In the genomic region with DNA sequence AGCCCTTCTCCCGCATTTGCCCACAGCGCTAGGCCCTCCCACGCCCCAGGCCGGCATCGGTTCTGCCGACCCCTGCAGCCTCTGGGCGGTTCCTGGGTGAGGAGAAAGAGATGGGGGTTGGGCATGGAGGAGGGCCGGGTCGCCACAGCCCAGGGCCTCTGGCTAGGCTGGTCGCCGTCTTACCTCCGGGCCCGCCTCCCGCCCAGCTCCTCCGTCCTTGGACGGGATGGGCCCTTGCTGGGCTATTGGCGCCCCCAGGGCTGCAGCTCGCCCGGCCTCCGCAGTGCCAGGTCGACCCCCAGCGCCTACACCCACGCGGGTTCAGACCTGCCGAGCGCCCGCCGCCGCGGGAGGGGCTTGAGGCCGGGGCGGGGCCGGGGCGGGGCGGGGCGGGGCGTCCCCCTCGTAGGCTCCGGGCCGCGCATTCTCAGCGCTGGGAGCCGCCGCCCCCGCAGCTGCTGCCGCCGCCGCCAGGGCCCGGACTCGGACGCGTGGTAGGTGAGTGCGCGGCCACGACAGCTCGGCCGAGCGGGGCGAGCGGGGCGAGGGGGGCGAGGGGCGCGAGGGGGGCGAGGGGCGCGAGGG, we compare ENCODE assay signal across 1 cellular context.
TF ChIP-seq lines count a peak whose summit lies in the region.

Gene CD151, plus strand, starts transcription at position 424 of the 585 bp plus-strand sequence. CDS start 3,118 bp downstream, outside the sequence.

TF ChIP-seq in HepG2, 621 proteins besides CTCF, POLR2A, EP300 and RAD21 (continued from another document and continues in another):
- peak; percentile 22 for TF ChIP-seq RBM39 (IDR thresholded peaks at IDR 0.05; ENCODE audit: low read depth, low read length, poor library complexity, severe bottlenecking)
- TF ChIP-seq HDAC1 (CRISPR knock-in tag; IDR thresholded peaks at IDR 0.05): peak; percentile 13; the same call in 1 of the 2 replicates
- TF ChIP-seq ZNF747 (CRISPR knock-in tag; IDR thresholded peaks at IDR 0.05; ENCODE audit: borderline replicate concordance): no peak
- no peak; the same call in 1 of the 2 replicates for TF ChIP-seq SP4 (CRISPR knock-in tag; IDR thresholded peaks at IDR 0.05)
- TF ChIP-seq ZNF354B (CRISPR knock-in tag; IDR thresholded peaks at IDR 0.05): no peak
- TF ChIP-seq ZFP36L2 (CRISPR knock-in tag; IDR thresholded peaks at IDR 0.05): no peak
- TF ChIP-seq DNMT3B (CRISPR knock-in tag; conservative IDR thresholded peaks at IDR 0.05): no peak
- TF ChIP-seq FOXO4 (CRISPR knock-in tag; conservative IDR thresholded peaks at IDR 0.05): no peak
- TF ChIP-seq AGO2 (optimal IDR thresholded peaks at IDR 0.05; ENCODE audit: low read depth, low read length): peak; percentile 6
- TF ChIP-seq NPAS2 (CRISPR knock-in tag; IDR thresholded peaks at IDR 0.05; ENCODE audit: borderline replicate concordance): no peak
- TF ChIP-seq PITX1 (CRISPR knock-in tag; IDR thresholded peaks at IDR 0.05): 0 out of 2 replicates have a peak, but pooled peaks have one; percentile 24
- no peak for TF ChIP-seq ZNF160 (CRISPR knock-in tag; IDR thresholded peaks at IDR 0.05)
- TF ChIP-seq, protein P1, sequence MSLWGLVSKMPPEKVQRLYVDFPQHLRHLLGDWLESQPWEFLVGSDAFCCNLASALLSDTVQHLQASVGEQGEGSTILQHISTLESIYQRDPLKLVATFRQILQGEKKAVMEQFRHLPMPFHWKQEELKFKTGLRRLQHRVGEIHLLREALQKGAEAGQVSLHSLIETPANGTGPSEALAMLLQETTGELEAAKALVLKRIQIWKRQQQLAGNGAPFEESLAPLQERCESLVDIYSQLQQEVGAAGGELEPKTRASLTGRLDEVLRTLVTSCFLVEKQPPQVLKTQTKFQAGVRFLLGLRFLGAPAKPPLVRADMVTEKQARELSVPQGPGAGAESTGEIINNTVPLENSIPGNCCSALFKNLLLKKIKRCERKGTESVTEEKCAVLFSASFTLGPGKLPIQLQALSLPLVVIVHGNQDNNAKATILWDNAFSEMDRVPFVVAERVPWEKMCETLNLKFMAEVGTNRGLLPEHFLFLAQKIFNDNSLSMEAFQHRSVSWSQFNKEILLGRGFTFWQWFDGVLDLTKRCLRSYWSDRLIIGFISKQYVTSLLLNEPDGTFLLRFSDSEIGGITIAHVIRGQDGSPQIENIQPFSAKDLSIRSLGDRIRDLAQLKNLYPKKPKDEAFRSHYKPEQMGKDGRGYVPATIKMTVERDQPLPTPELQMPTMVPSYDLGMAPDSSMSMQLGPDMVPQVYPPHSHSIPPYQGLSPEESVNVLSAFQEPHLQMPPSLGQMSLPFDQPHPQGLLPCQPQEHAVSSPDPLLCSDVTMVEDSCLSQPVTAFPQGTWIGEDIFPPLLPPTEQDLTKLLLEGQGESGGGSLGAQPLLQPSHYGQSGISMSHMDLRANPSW (CRISPR knock-in tag; IDR thresholded peaks at IDR 0.05; ENCODE audit: borderline replicate concordance): no peak
- TF ChIP-seq CEBPZ (IDR thresholded peaks at IDR 0.05; ENCODE audit: low read length): no peak
- no peak for TF ChIP-seq FLYWCH1 (CRISPR knock-in tag; IDR thresholded peaks at IDR 0.05)
- TF ChIP-seq MLXIP (CRISPR knock-in tag; IDR thresholded peaks at IDR 0.05; ENCODE audit: borderline replicate concordance): no peak
- TF ChIP-seq, protein P2, sequence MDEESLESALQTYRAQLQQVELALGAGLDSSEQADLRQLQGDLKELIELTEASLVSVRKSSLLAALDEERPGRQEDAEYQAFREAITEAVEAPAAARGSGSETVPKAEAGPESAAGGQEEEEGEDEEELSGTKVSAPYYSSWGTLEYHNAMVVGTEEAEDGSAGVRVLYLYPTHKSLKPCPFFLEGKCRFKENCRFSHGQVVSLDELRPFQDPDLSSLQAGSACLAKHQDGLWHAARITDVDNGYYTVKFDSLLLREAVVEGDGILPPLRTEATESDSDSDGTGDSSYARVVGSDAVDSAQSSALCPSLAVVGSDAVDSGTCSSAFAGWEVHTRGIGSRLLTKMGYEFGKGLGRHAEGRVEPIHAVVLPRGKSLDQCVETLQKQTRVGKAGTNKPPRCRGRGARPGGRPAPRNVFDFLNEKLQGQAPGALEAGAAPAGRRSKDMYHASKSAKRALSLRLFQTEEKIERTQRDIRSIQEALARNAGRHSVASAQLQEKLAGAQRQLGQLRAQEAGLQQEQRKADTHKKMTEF (CRISPR knock-in tag; IDR thresholded peaks at IDR 0.05): 0 out of 2 replicates have a peak, but pooled peaks have one; percentile 34
- no peak for TF ChIP-seq ZNF33B (CRISPR knock-in tag; IDR thresholded peaks at IDR 0.05)
- no peak for TF ChIP-seq ZFP36 (IDR thresholded peaks at IDR 0.05; ENCODE audit: borderline replicate concordance, low read depth, low read length, partially characterized antibody)
- TF ChIP-seq MLX (CRISPR knock-in tag; IDR thresholded peaks at IDR 0.05): no peak
- TF ChIP-seq SMARCC2 (IDR thresholded peaks at IDR 0.05): no peak
- no peak for TF ChIP-seq CENPT (CRISPR knock-in tag; IDR thresholded peaks at IDR 0.05; ENCODE audit: low read depth)
- TF ChIP-seq CBX2 (IDR thresholded peaks at IDR 0.05; ENCODE audit: low read depth, low read length): no peak
- TF ChIP-seq CBX2 (CRISPR knock-in tag; IDR thresholded peaks at IDR 0.05; ENCODE audit: low read depth): no peak
- TF ChIP-seq ATF1 (CRISPR knock-in tag; IDR thresholded peaks at IDR 0.05): no peak
- no peak for TF ChIP-seq CHCHD3 (CRISPR knock-in tag; IDR thresholded peaks at IDR 0.05)
- TF ChIP-seq ARHGAP35 (CRISPR knock-in tag; IDR thresholded peaks at IDR 0.05; ENCODE audit: borderline replicate concordance): 0 out of 2 replicates have a peak, but pooled peaks have one; percentile 45
- no peak for TF ChIP-seq BRD4 (CRISPR knock-in tag; IDR thresholded peaks at IDR 0.05)
- TF ChIP-seq HMGXB4 (CRISPR knock-in tag; IDR thresholded peaks at IDR 0.05; ENCODE audit: borderline replicate concordance in 1 of 2, low read depth in 1 of 2): 0 out of 4 replicates have a peak, but pooled peaks of 1 of the 2 experiments have one; percentile 8
- 0 out of 2 replicates have a peak, but pooled peaks have one; percentile 29 for TF ChIP-seq POLR2AphosphoS5 (IDR thresholded peaks at IDR 0.05; ENCODE audit: low read depth, low read length)
- TF ChIP-seq HOXA3 (CRISPR knock-in tag; IDR thresholded peaks at IDR 0.05): no peak
- 0 out of 2 replicates have a peak, but pooled peaks have one; percentile 29 for TF ChIP-seq ZNF850 (CRISPR knock-in tag; conservative IDR thresholded peaks at IDR 0.05)
- TF ChIP-seq, protein P3, sequence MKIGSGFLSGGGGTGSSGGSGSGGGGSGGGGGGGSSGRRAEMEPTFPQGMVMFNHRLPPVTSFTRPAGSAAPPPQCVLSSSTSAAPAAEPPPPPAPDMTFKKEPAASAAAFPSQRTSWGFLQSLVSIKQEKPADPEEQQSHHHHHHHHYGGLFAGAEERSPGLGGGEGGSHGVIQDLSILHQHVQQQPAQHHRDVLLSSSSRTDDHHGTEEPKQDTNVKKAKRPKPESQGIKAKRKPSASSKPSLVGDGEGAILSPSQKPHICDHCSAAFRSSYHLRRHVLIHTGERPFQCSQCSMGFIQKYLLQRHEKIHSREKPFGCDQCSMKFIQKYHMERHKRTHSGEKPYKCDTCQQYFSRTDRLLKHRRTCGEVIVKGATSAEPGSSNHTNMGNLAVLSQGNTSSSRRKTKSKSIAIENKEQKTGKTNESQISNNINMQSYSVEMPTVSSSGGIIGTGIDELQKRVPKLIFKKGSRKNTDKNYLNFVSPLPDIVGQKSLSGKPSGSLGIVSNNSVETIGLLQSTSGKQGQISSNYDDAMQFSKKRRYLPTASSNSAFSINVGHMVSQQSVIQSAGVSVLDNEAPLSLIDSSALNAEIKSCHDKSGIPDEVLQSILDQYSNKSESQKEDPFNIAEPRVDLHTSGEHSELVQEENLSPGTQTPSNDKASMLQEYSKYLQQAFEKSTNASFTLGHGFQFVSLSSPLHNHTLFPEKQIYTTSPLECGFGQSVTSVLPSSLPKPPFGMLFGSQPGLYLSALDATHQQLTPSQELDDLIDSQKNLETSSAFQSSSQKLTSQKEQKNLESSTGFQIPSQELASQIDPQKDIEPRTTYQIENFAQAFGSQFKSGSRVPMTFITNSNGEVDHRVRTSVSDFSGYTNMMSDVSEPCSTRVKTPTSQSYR (CRISPR knock-in tag; IDR thresholded peaks at IDR 0.05; ENCODE audit: borderline replicate concordance): peak; percentile 44
- TF ChIP-seq NR2F6 (IDR thresholded peaks at IDR 0.05): no peak
- 0 out of 2 replicates have a peak, but pooled peaks have one; percentile 12 for TF ChIP-seq NR2F6 (CRISPR knock-in tag; IDR thresholded peaks at IDR 0.05)
- peak; percentile 78 for TF ChIP-seq ZFX (CRISPR knock-in tag; IDR thresholded peaks at IDR 0.05; ENCODE audit: low read depth)
- peak; percentile 51 for TF ChIP-seq ZFY (CRISPR knock-in tag; IDR thresholded peaks at IDR 0.05)
